ENCODE assay signal across 12 cellular contexts in genomic region chr4:172998527-172999469, GRCh38.
DNase-seq lines count a peak whose midpoint lies in the region; ATAC-seq and TF ChIP-seq lines count a peak whose summit lies in the region.
"Had no signal": no experiment of that assay in that cellular context is flagged by ENCODE, and none has a peak within 500 bp of the region (broad histone marks: within the 10 kb centered on the region; RNA-seq: fewer than 3 reads in every experiment).

No MANE protein-coding gene starts in this region.

- H3K9me3 Mint-ChIP-seq in type B pancreatic cell: peaks cover 3% of the 10 kb centered on the region

- no peaks in the 10 kb centered on the region for H3K27me3 Mint-ChIP-seq in type B pancreatic cell

- intact Hi-C loops in Right ventricle myocardium inferior (cut with DNase I): no loop called here
- intact Hi-C loops in left ventricle myocardium inferior (cut with micrococcal nuclease): no loop called here
- intact Hi-C loops in PC-9 (cut with micrococcal nuclease; ENCODE audit: unreplicated experiment): no loop called here

- H3K4me1 ChIP-seq in left ventricle myocardium inferior: no peaks in the 10 kb centered on the region
- H3K4me1 ChIP-seq in PC-9 (replicated peaks; ENCODE audit: insufficient read depth): peaks cover 23% of the 10 kb centered on the region

- BruUV-seq in PC-9 (replicated peaks; lab: Mats Ljungman, UMichigan): no TSS peak

- TF ChIP-seq CTCF in left ventricle myocardium inferior (IDR thresholded peaks at IDR 0.05; ENCODE audit: borderline replicate concordance): no peak
- TF ChIP-seq CTCF in PC-9 (conservative IDR thresholded peaks at IDR 0.05): no peak
- no peak for TF ChIP-seq CTCF in type B pancreatic cell (conservative IDR thresholded peaks at IDR 0.05)

- H2AFZ ChIP-seq in PC-9: no peak overlapping the region

- H3K4me3 ChIP-seq in left ventricle myocardium inferior (no peak overlapping the region), PC-9 (0 out of 2 replicates have a peak overlapping the region, but pooled peaks have one; percentile 14)

- H3K27ac ChIP-seq in left ventricle myocardium inferior (replicated peaks) (no peak overlapping the region), PC-9 (peak overlapping the region; percentile 71)

- POLR2A ChIA-PET in PC-9 (lab: Charles Lee; ENCODE audit: unreplicated experiment): interaction anchor here (0.7 kb wide), 1 partner anchor 336 kb away, joined by 6 read pairs; no protein-coding TSS in a partner anchor

- H3K36me3 ChIP-seq in left ventricle myocardium inferior (no peaks in the 10 kb centered on the region), PC-9 (ENCODE audit: low read depth) (no peaks in the 10 kb centered on the region)

- peak overlapping the region; percentile 42 for H3K4me2 ChIP-seq in PC-9

- H3K27ac Mint-ChIP-seq in type B pancreatic cell: peak overlapping the region; percentile 12
- H3K27ac Mint-ChIP-seq: CD4-positive, CD25-positive, alpha-beta regulatory T cell; IgD-negative memory B cell had no signal

- H3K4me3 Mint-ChIP-seq in type B pancreatic cell: no peak overlapping the region
- H3K4me3 Mint-ChIP-seq: CD4-positive, CD25-positive, alpha-beta regulatory T cell; IgD-negative memory B cell had no signal

- ATAC-seq in Right ventricle myocardium inferior: peak; percentile 23
- no peak for ATAC-seq in HG03108 (IDR thresholded peaks at IDR 0.05; ENCODE audit: unreplicated experiment)
- ATAC-seq in GM19328 (IDR thresholded peaks at IDR 0.05; ENCODE audit: unreplicated experiment): no peak

- no peaks in the 10 kb centered on the region for H3K9me2 ChIP-seq in PC-9 (ENCODE audit: insufficient read depth)

- CTCF ChIA-PET in PC-9 (lab: Charles Lee): no interaction called here

- H3K79me2 ChIP-seq in PC-9 (ENCODE audit: low read depth): no peaks in the 10 kb centered on the region

- no peaks in the 10 kb centered on the region for H3K27me3 ChIP-seq in left ventricle myocardium inferior (ENCODE audit: low read depth)
- no peaks in the 10 kb centered on the region for H3K27me3 ChIP-seq in PC-9 (ENCODE audit: insufficient read depth, low read depth)

- no peaks in the 10 kb centered on the region for H4K20me1 ChIP-seq in PC-9 (ENCODE audit: insufficient read depth)

- H3K36me3 Mint-ChIP-seq in type B pancreatic cell: no peaks in the 10 kb centered on the region
- H3K36me3 Mint-ChIP-seq: CD4-positive, CD25-positive, alpha-beta regulatory T cell; IgD-negative memory B cell had no signal

- H3F3A ChIP-seq in PC-9 (ENCODE audit: insufficient read depth, low read depth): peaks cover 5% of the 10 kb centered on the region; the same call in 1 of the 2 replicates

- DNase-seq in Right ventricle myocardium inferior (ENCODE audit: missing footprints) (no peak), left ventricle myocardium inferior (no peak), PC-9 (peak; percentile 38 to 61), fibroblast of gingiva (ENCODE audit: low read depth) (peak; percentile 83), type B pancreatic cell (ENCODE audit: extremely low spot score, unreplicated experiment) (no peak), NCI-H1436 (lab: John Stamatoyannopoulos, UW) (no peak)
- DNase-seq: CD4-positive, CD25-positive, alpha-beta regulatory T cell; stimulated activated CD4-positive, alpha-beta T cell treated with anti-CD3 and anti-CD28 coated beads, Interleukin-4, amount 100 ng/mL, for 4 hours; T-helper 2 cell had no signal

- H3K4me1 Mint-ChIP-seq in type B pancreatic cell (ENCODE audit: unreplicated experiment): peaks cover 23% of the 10 kb centered on the region
- H3K4me1 Mint-ChIP-seq: CD4-positive, CD25-positive, alpha-beta regulatory T cell; IgD-negative memory B cell had no signal

- no peaks in the 10 kb centered on the region for H3K9me3 ChIP-seq in left ventricle myocardium inferior (replicated peaks)
- no peaks in the 10 kb centered on the region for H3K9me3 ChIP-seq in PC-9 (ENCODE audit: insufficient read depth, low read depth)

Comparison
In these comparisons a context has a peak if more than half of its experiments do, and no peak if none do; other contexts are left out.
1. DNase-seq: peak in PC-9 (2 of 2) and fibroblast of gingiva (single experiment); none in Right ventricle myocardium inferior (single experiment), left ventricle myocardium inferior (single experiment), type B pancreatic cell (single experiment) and NCI-H1436 (single experiment).